ENCODE assay signal across 1 cellular context in genomic region chr2:102337012-102337411, GRCh38.
A peak's percentile ranks its signal among the peaks of the same experiment; 100 is the strongest.
TF ChIP-seq lines count a peak whose summit lies in the region.

No MANE protein-coding gene starts in this region.

TF ChIP-seq in endothelial cell of umbilical vein, 7 proteins besides CTCF, POLR2A, EP300 and RAD21:
- TF ChIP-seq FOS (IDR thresholded peaks at IDR 0.05; ENCODE audit: borderline replicate concordance, insufficient read depth, low read length): peak; percentile 77
- TF ChIP-seq JUN (IDR thresholded peaks at IDR 0.05; ENCODE audit: borderline replicate concordance, insufficient read depth, insufficient read length, low read depth): peak; percentile 65
- no peak for TF ChIP-seq MYC (IDR thresholded peaks at IDR 0.05; ENCODE audit: low read depth, low read length)
- TF ChIP-seq GATA2 (IDR thresholded peaks at IDR 0.05; ENCODE audit: insufficient read depth, insufficient read length, low read depth, low read length): no peak
- peak; percentile 58 for TF ChIP-seq POLR2AphosphoS5 (IDR thresholded peaks at IDR 0.05; ENCODE audit: insufficient read depth, low read depth, low read length)
- TF ChIP-seq EZH2 (IDR thresholded peaks at IDR 0.05; ENCODE audit: borderline replicate concordance, low read depth, low read length, severe bottlenecking): no peak
